ENCODE assay signal across 1 cellular context in genomic region chr3:53198256-53198977, GRCh38.
TF ChIP-seq lines count a peak whose summit lies in the region.

No MANE protein-coding gene starts in this region.

TF ChIP-seq in H1, 55 proteins besides CTCF, POLR2A, EP300 and RAD21:
- TF ChIP-seq CTBP2 (IDR thresholded peaks at IDR 0.05; ENCODE audit: borderline replicate concordance, insufficient read depth, insufficient read length, low read length), result no peak
- TF ChIP-seq, protein P1, sequence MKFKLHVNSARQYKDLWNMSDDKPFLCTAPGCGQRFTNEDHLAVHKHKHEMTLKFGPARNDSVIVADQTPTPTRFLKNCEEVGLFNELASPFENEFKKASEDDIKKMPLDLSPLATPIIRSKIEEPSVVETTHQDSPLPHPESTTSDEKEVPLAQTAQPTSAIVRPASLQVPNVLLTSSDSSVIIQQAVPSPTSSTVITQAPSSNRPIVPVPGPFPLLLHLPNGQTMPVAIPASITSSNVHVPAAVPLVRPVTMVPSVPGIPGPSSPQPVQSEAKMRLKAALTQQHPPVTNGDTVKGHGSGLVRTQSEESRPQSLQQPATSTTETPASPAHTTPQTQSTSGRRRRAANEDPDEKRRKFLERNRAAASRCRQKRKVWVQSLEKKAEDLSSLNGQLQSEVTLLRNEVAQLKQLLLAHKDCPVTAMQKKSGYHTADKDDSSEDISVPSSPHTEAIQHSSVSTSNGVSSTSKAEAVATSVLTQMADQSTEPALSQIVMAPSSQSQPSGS (IDR thresholded peaks at IDR 0.05; ENCODE audit: low read length), result no peak
- TF ChIP-seq MAFK (IDR thresholded peaks at IDR 0.05; ENCODE audit: low read depth, low read length), result no peak
- no peak for TF ChIP-seq POLR2AphosphoS5 (IDR thresholded peaks at IDR 0.05; ENCODE audit: low read depth, low read length)
- no peak for TF ChIP-seq JUN (IDR thresholded peaks at IDR 0.05; ENCODE audit: low read depth, low read length)
- no peak for TF ChIP-seq SIN3A (conservative IDR thresholded peaks at IDR 0.05 in 1 of 2, IDR thresholded peaks at IDR 0.05 in 1 of 2; ENCODE audit: low read depth in 1 of 2, low read length in 2 of 2)
- TF ChIP-seq CHD7 (IDR thresholded peaks at IDR 0.05; ENCODE audit: insufficient replicate concordance, low read length), result no peak
- TF ChIP-seq SRF (IDR thresholded peaks at IDR 0.05; ENCODE audit: low read depth, low read length), result no peak
- TF ChIP-seq CHD1 (IDR thresholded peaks at IDR 0.05; ENCODE audit: low read depth, low read length), result no peak
